ENCODE assay signal across 23 cellular contexts in the genomic region with DNA sequence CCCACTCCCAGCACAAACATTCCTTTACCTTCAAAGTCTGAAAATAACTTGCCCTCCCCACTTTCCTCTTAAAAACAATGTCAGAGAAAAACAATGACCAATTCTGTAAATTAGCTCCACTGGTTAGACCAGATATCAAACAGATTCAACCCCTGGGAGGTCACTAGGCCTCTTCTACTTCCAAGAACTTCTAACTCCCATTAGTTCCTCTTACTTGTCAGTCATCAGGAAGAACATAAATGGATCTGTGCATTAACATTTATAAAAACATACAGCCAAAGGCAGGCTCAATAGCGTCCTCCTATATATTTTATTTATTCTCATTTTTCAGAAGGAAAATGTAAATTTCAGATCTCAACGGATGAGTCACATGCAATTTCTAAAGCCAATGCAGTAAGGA. TPM values are rescaled to one million over a fixed set of nuclear protein-coding genes. Genes with fewer than 3 reads are reported as not detected.
DNase-seq lines count a peak whose midpoint lies in the region; ATAC-seq, FAIRE-seq and TF ChIP-seq lines count a peak whose summit lies in the region.
"Had no signal": no experiment of that assay in that cellular context is flagged by ENCODE, and none has a peak within 500 bp of the region (broad histone marks: within the 10 kb centered on the region; RNA-seq: fewer than 3 reads in every experiment).

No MANE protein-coding gene starts in this region.

- no peak for ATAC-seq in esophagus mucosa
- no peak for ATAC-seq in GM21360 (IDR thresholded peaks at IDR 0.05; ENCODE audit: unreplicated experiment)
- ATAC-seq: GM23338 had no signal

- H3K36me3 Mint-ChIP-seq in CD8-positive, alpha-beta memory T cell = no peaks in the 10 kb centered on the region
- H3K36me3 Mint-ChIP-seq in activated CD4-positive, alpha-beta memory T cell treated with anti-CD3 and anti-CD28 coated beads, Interleukin-2, amount 10 ng/mL, durations not matched to agents 7 days and 5 days (ENCODE audit: low read depth) = no peaks in the 10 kb centered on the region
- H3K36me3 Mint-ChIP-seq: CD4-positive, CD25-positive, alpha-beta regulatory T cell had no signal

- CTCF ChIA-PET in CD8-positive, alpha-beta memory T cell (lab: Charles Lee) = interaction anchor here (2.3 kb wide), 1 partner anchor 163 kb away, joined by 7 read pairs; a partner anchor contains a TSS
- CTCF ChIA-PET in activated CD4-positive, alpha-beta memory T cell treated with anti-CD3 and anti-CD28 coated beads, Interleukin-2, amount 10 ng/mL, durations not matched to agents 7 days and 5 days (lab: Charles Lee) = no interaction called here

- H3K27ac Mint-ChIP-seq in CD8-positive, alpha-beta memory T cell = no peak overlapping the region
- H3K27ac Mint-ChIP-seq in activated CD4-positive, alpha-beta memory T cell treated with anti-CD3 and anti-CD28 coated beads, Interleukin-2, amount 10 ng/mL, durations not matched to agents 7 days and 5 days = no peak overlapping the region
- H3K27ac Mint-ChIP-seq: CD4-positive, CD25-positive, alpha-beta regulatory T cell; GM23338 had no signal

- FAIRE-seq in HTR-8/SVneo (lab: Jason Lieb, UNC) = no peak
- FAIRE-seq: A204.1, GM19239 had no signal

- H3K4me1 ChIP-seq in CD8-positive, alpha-beta memory T cell (ENCODE audit: insufficient read depth, low read length) = peaks cover 7% of the 10 kb centered on the region
- peaks cover 34% of the 10 kb centered on the region for H3K4me1 ChIP-seq in adipocyte (ENCODE audit: control insufficient read depth, insufficient read depth, low read length)
- no peaks in the 10 kb centered on the region for H3K4me1 ChIP-seq in osteoblast (ENCODE audit: insufficient read depth, low read length)
- H3K4me1 ChIP-seq: BE2C had no signal

- peaks cover 0 to 13% of the 10 kb centered on the region in 2 donors for H3K27me3 Mint-ChIP-seq in CD8-positive, alpha-beta memory T cell
- H3K27me3 Mint-ChIP-seq in activated CD4-positive, alpha-beta memory T cell treated with anti-CD3 and anti-CD28 coated beads, Interleukin-2, amount 10 ng/mL, durations not matched to agents 7 days and 5 days = peaks cover 13% of the 10 kb centered on the region

- no peaks in the 10 kb centered on the region for H3K9me3 ChIP-seq in CD8-positive, alpha-beta memory T cell (ENCODE audit: low read length)
- no peaks in the 10 kb centered on the region for H3K9me3 ChIP-seq in adipocyte (ENCODE audit: control insufficient read depth, low read length)
- H3K9me3 ChIP-seq in osteoblast (ENCODE audit: low read depth, low read length) = no peaks in the 10 kb centered on the region
- H3K9me3 ChIP-seq: BE2C, Caco-2 had no signal

- POLR2A ChIA-PET in CD8-positive, alpha-beta memory T cell (lab: Charles Lee) = no interaction called here
- POLR2A ChIA-PET in activated CD4-positive, alpha-beta memory T cell treated with anti-CD3 and anti-CD28 coated beads, Interleukin-2, amount 10 ng/mL, durations not matched to agents 7 days and 5 days (lab: Charles Lee) = interaction anchor here (3.0 kb wide), 1 partner anchor 96 kb away, joined by 16 read pairs; a partner anchor contains a TSS

- no peak overlapping the region for H2AFZ ChIP-seq in osteoblast (ENCODE audit: low read length)
- H2AFZ ChIP-seq: GM23338, PC-9 had no signal

- no peak for TF ChIP-seq CTCF in osteoblast (IDR thresholded peaks at IDR 0.05; ENCODE audit: extremely low read depth, low read depth, low read length)

- no peak for DNase-seq in CD8-positive, alpha-beta memory T cell
- DNase-seq in adipocyte (ENCODE audit: low read depth) = no peak
- DNase-seq in globus pallidus (ENCODE audit: low spot score) = peak; percentile 22
- peak; percentile 25 for DNase-seq in osteoblast (ENCODE audit: insufficient read length, low spot score, missing footprints)
- no peak for DNase-seq in activated CD4-positive, alpha-beta memory T cell treated with anti-CD3 and anti-CD28 coated beads, Interleukin-2, amount 10 ng/mL, durations not matched to agents 7 days and 5 days
- no peak for DNase-seq in HTR-8/SVneo (ENCODE audit: insufficient read length, low spot score)
- DNase-seq: BE2C; Caco-2; CD4-positive, CD25-positive, alpha-beta regulatory T cell; GDM1; HCEC 1CT; NCI-H1092 treated with DMSO at 0.1 percent for 48 hours; NCI-H146; NCI-H2029 treated with DMSO at 0.1 percent for 48 hours; NCI-H2171; NCI-H526; PC-9 had no signal

- H3K79me2 ChIP-seq in osteoblast (ENCODE audit: insufficient read depth, low read length) = no peaks in the 10 kb centered on the region

- no peaks in the 10 kb centered on the region for H3K27me3 ChIP-seq in CD8-positive, alpha-beta memory T cell (ENCODE audit: insufficient read depth, low read length, poor library complexity, severe bottlenecking)
- no peaks in the 10 kb centered on the region for H3K27me3 ChIP-seq in adipocyte (replicated peaks; ENCODE audit: control insufficient read depth, insufficient read depth, low read length)
- peaks cover 16% of the 10 kb centered on the region for H3K27me3 ChIP-seq in osteoblast (ENCODE audit: insufficient read depth, low read length)
- H3K27me3 ChIP-seq: BE2C had no signal

- H3K4me2 ChIP-seq in osteoblast (ENCODE audit: insufficient read depth, low read length) = no peak overlapping the region
- H3K4me2 ChIP-seq: GM23338, PC-9 had no signal

- no peak overlapping the region for H3K4me3 ChIP-seq in CD8-positive, alpha-beta memory T cell (ENCODE audit: low read length)
- peak overlapping the region; percentile 24 for H3K4me3 ChIP-seq in adipocyte (ENCODE audit: low read length)
- no peak overlapping the region for H3K4me3 ChIP-seq in osteoblast (ENCODE audit: insufficient read depth, low read length)
- H3K4me3 ChIP-seq: GM23338, PC-9 had no signal

- H4K20me1 ChIP-seq in osteoblast (ENCODE audit: insufficient read depth, low read length) = no peaks in the 10 kb centered on the region

- H3K4me3 Mint-ChIP-seq in CD8-positive, alpha-beta memory T cell = peak overlapping the region in 1 of 7 donors; percentile 12
- no peak overlapping the region for H3K4me3 Mint-ChIP-seq in activated CD4-positive, alpha-beta memory T cell treated with anti-CD3 and anti-CD28 coated beads, Interleukin-2, amount 10 ng/mL, durations not matched to agents 7 days and 5 days
- H3K4me3 Mint-ChIP-seq: GM23338 had no signal

- H3K36me3 ChIP-seq in CD8-positive, alpha-beta memory T cell (ENCODE audit: insufficient read depth, low read length) = no peaks in the 10 kb centered on the region
- H3K36me3 ChIP-seq in adipocyte (ENCODE audit: control insufficient read depth, insufficient read depth, low read length, severe bottlenecking) = peaks cover 4% of the 10 kb centered on the region
- no peaks in the 10 kb centered on the region for H3K36me3 ChIP-seq in osteoblast (ENCODE audit: insufficient read depth, low read length)
- H3K36me3 ChIP-seq: BE2C had no signal

- H3K9me3 Mint-ChIP-seq in CD8-positive, alpha-beta memory T cell = no peaks in the 10 kb centered on the region
- H3K9me3 Mint-ChIP-seq in activated CD4-positive, alpha-beta memory T cell treated with anti-CD3 and anti-CD28 coated beads, Interleukin-2, amount 10 ng/mL, durations not matched to agents 7 days and 5 days = no peaks in the 10 kb centered on the region
- H3K9me3 Mint-ChIP-seq: CD4-positive, CD25-positive, alpha-beta regulatory T cell; GM23338 had no signal

- H3K9ac ChIP-seq in adipocyte (ENCODE audit: low read length) = peak overlapping the region; percentile 53

- H3K27ac ChIP-seq in CD8-positive, alpha-beta memory T cell (ENCODE audit: low read depth, low read length) = peak overlapping the region; percentile 3
- no peak overlapping the region for H3K27ac ChIP-seq in osteoblast (ENCODE audit: low read depth, low read length)
- H3K27ac ChIP-seq: PC-9, RWPE1 had no signal

- peaks cover 14 to 17% (median 17%) of the 10 kb centered on the region in 3 donors for H3K4me1 Mint-ChIP-seq in CD8-positive, alpha-beta memory T cell
- H3K4me1 Mint-ChIP-seq in activated CD4-positive, alpha-beta memory T cell treated with anti-CD3 and anti-CD28 coated beads, Interleukin-2, amount 10 ng/mL, durations not matched to agents 7 days and 5 days = peaks cover 16% of the 10 kb centered on the region

RNA-seq across cellular contexts. Expression of a gene that starts 2.2 kb away (rescaled TPM):
- total RNA-seq in CD8-positive, alpha-beta memory T cell = 1 to 10 TPM; 2.4 to 3.3 TPM
- polyA plus RNA-seq in CD8-positive, alpha-beta memory T cell = 4.5 TPM
- 0.88 and 4.0 TPM in 2 replicates for total RNA-seq in osteoblast
- 2.2 TPM for total RNA-seq in esophagus mucosa
- total RNA-seq in activated CD4-positive, alpha-beta memory T cell treated with anti-CD3 and anti-CD28 coated beads, Interleukin-2, amount 10 ng/mL, durations not matched to agents 7 days and 5 days = 1 to 10 TPM; 2.5 to 3.9 TPM

Comparison
In these comparisons a context has a peak if more than half of its experiments do, and no peak if none do; other contexts are left out.
1. DNase-seq: peak in globus pallidus (single experiment) and osteoblast (single experiment); none in CD8-positive, alpha-beta memory T cell (0 of 5), adipocyte (single experiment), activated CD4-positive, alpha-beta memory T cell treated with anti-CD3 and anti-CD28 coated beads, Interleukin-2, amount 10 ng/mL, durations not matched to agents 7 days and 5 days (single experiment) and HTR-8/SVneo (single experiment).